34 cellular contexts compared by ENCODE assay signal in the genomic region with DNA sequence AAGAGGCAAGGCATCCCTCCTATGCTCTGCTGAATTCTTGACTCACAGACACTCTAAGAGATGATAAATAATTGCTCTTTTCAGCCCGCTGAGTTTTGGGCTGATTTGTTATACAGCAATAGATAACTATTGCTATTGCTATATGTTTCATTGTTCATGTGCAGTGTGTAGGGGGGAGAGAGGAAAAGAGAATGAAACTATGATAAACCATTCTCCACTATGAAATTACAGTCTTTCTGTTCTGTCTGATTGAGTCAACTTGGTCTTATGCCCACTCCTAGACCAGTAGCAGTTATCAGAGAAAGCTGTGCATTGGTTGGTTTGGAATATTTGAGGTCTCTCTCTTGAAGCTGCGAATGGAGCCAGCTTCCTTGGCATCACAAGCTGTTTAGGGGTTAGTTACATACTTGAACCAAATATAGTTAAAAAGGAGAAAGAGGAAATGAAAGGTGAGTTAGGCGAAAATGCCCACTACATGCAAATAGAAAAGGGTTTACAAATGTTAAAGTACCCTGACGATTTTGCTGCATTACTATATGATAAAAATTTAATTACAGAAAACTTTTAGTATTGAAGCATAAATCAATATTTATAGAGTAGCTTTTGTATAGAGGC.
"Had no signal": no experiment of that assay in that cellular context is flagged by ENCODE, and none has a peak within 500 bp of the region (broad histone marks: within the 10 kb centered on the region; RNA-seq: fewer than 3 reads in every experiment).

No MANE protein-coding gene starts in this region.

- H3K4me3 Mint-ChIP-seq: activated B cell treated with CpG ODN at 0.5 μM for 24 hours; activated CD4-positive, alpha-beta memory T cell treated with anti-CD3 and anti-CD28 coated beads for 36 hours; activated CD4-positive, alpha-beta T cell treated with anti-CD3 and anti-CD28 coated beads, Interleukin-2, amount 10 ng/mL, durations not matched to agents 24 days and 14 days; activated CD8-positive, alpha-beta T cell treated with anti-CD3 and anti-CD28 coated beads for 36 hours; activated naive CD4-positive, alpha-beta T cell treated with anti-CD3 and anti-CD28 coated beads, Interleukin-2, amount 10 ng/mL, durations not matched to agents 7 days and 5 days; activated naive CD4-positive, alpha-beta T cell treated with anti-CD3 and anti-CD28 coated beads, Interleukin-2, amount 50 U/mL, for 24 hours; activated naive CD8-positive, alpha-beta T cell; activated naive CD8-positive, alpha-beta T cell treated with anti-CD3 and anti-CD28 coated beads, Interleukin-2, amount 10 ng/mL, durations not matched to agents 7 days and 5 days; activated naive CD8-positive, alpha-beta T cell treated with anti-CD3 and anti-CD28 coated beads, Interleukin-2, amount 50 U/mL, for 24 hours; activated T-cell treated with anti-CD3 and anti-CD28 coated beads, Interleukin-2, amount 50 U/mL, for 24 hours; T-helper 1 cell treated with Interleukin-12 subunit alpha and Interleukin-12 subunit beta and Interleukin-4 antibody, amounts not matched to agents 30 μg/mL and 1 μg/mL, for 36 hours; T-helper 2 cell treated with Interferon-gamma antibody and Interleukin-4, amounts not matched to agents 5 μg/mL and 100 μg/mL, for 36 hours had no signal

- H3K27me3 ChIP-seq: ascending aorta, body of pancreas, brain microvascular endothelial cell, breast epithelium had no signal

- FAIRE-seq: colon, TTC549 had no signal

- H3K27ac Mint-ChIP-seq: activated B cell treated with CpG ODN at 0.5 μM for 24 hours; activated CD4-positive, alpha-beta memory T cell treated with anti-CD3 and anti-CD28 coated beads for 36 hours; activated CD4-positive, alpha-beta T cell treated with anti-CD3 and anti-CD28 coated beads, Interleukin-2, amount 10 ng/mL, durations not matched to agents 24 days and 14 days; activated CD8-positive, alpha-beta T cell treated with anti-CD3 and anti-CD28 coated beads for 36 hours; activated naive CD4-positive, alpha-beta T cell treated with anti-CD3 and anti-CD28 coated beads, Interleukin-2, amount 10 ng/mL, durations not matched to agents 7 days and 5 days; activated naive CD4-positive, alpha-beta T cell treated with anti-CD3 and anti-CD28 coated beads, Interleukin-2, amount 50 U/mL, for 24 hours; activated naive CD8-positive, alpha-beta T cell; activated naive CD8-positive, alpha-beta T cell treated with anti-CD3 and anti-CD28 coated beads, Interleukin-2, amount 10 ng/mL, durations not matched to agents 7 days and 5 days; activated naive CD8-positive, alpha-beta T cell treated with anti-CD3 and anti-CD28 coated beads, Interleukin-2, amount 50 U/mL, for 24 hours; activated T-cell treated with anti-CD3 and anti-CD28 coated beads, Interleukin-2, amount 50 U/mL, for 24 hours; activated T-helper 2 cell treated with anti-CD3 and anti-CD28 coated beads, Interferon-gamma antibody, Interleukin-2, Interleukin-4, amounts not matched to agents 10 μg/mL and 5 μg/mL and 100 μg/mL, durations not matched to agents 14 hours and 24 hours and 36 hours; T-helper 1 cell treated with Interleukin-12 subunit alpha and Interleukin-12 subunit beta and Interleukin-4 antibody, amounts not matched to agents 30 μg/mL and 1 μg/mL, for 36 hours; T-helper 2 cell treated with Interferon-gamma antibody and Interleukin-4, amounts not matched to agents 5 μg/mL and 100 μg/mL, for 36 hours had no signal

- H3K36me3 Mint-ChIP-seq: activated CD4-positive, alpha-beta memory T cell treated with anti-CD3 and anti-CD28 coated beads for 36 hours; activated naive CD4-positive, alpha-beta T cell treated with anti-CD3 and anti-CD28 coated beads, Interleukin-2, amount 10 ng/mL, durations not matched to agents 7 days and 5 days; activated naive CD4-positive, alpha-beta T cell treated with anti-CD3 and anti-CD28 coated beads, Interleukin-2, amount 50 U/mL, for 24 hours; activated naive CD8-positive, alpha-beta T cell; activated naive CD8-positive, alpha-beta T cell treated with anti-CD3 and anti-CD28 coated beads, Interleukin-2, amount 10 ng/mL, durations not matched to agents 7 days and 5 days had no signal

- H3K36me3 ChIP-seq: ascending aorta, brain microvascular endothelial cell, breast epithelium had no signal

- ATAC-seq: activated CD8-positive, alpha-beta T cell treated with anti-CD3 and anti-CD28 coated beads for 36 hours; activated naive CD8-positive, alpha-beta T cell treated with anti-CD3 and anti-CD28 coated beads, Interleukin-2, amount 50 U/mL, for 24 hours; body of pancreas had no signal

- H3K4me1 ChIP-seq: ascending aorta, body of pancreas, breast epithelium had no signal

- H3K27ac ChIP-seq: ascending aorta, body of pancreas, brain microvascular endothelial cell, breast epithelium, VCaP had no signal

- H3K9me3 Mint-ChIP-seq: activated B cell treated with CpG ODN at 0.5 μM for 24 hours; activated CD4-positive, alpha-beta memory T cell treated with anti-CD3 and anti-CD28 coated beads for 36 hours; activated CD4-positive, alpha-beta T cell treated with anti-CD3 and anti-CD28 coated beads, Interleukin-2, amount 10 ng/mL, durations not matched to agents 24 days and 14 days; activated CD8-positive, alpha-beta T cell treated with anti-CD3 and anti-CD28 coated beads for 36 hours; activated naive CD4-positive, alpha-beta T cell treated with anti-CD3 and anti-CD28 coated beads, Interleukin-2, amount 10 ng/mL, durations not matched to agents 7 days and 5 days; activated naive CD8-positive, alpha-beta T cell treated with anti-CD3 and anti-CD28 coated beads, Interleukin-2, amount 10 ng/mL, durations not matched to agents 7 days and 5 days; activated naive CD8-positive, alpha-beta T cell treated with anti-CD3 and anti-CD28 coated beads, Interleukin-2, amount 50 U/mL, for 24 hours; activated T-cell treated with anti-CD3 and anti-CD28 coated beads, Interleukin-2, amount 50 U/mL, for 24 hours; activated T-helper 2 cell treated with anti-CD3 and anti-CD28 coated beads, Interferon-gamma antibody, Interleukin-2, Interleukin-4, amounts not matched to agents 10 μg/mL and 5 μg/mL and 100 μg/mL, durations not matched to agents 14 hours and 24 hours and 36 hours; T-helper 1 cell treated with Interleukin-12 subunit alpha and Interleukin-12 subunit beta and Interleukin-4 antibody, amounts not matched to agents 30 μg/mL and 1 μg/mL, for 36 hours; T-helper 2 cell treated with Interferon-gamma antibody and Interleukin-4, amounts not matched to agents 5 μg/mL and 100 μg/mL, for 36 hours had no signal

- H3K4me3 ChIP-seq: ascending aorta, body of pancreas, breast epithelium had no signal

- H3K27me3 Mint-ChIP-seq: activated naive CD4-positive, alpha-beta T cell treated with anti-CD3 and anti-CD28 coated beads, Interleukin-2, amount 10 ng/mL, durations not matched to agents 7 days and 5 days had no signal

- H3K4me1 Mint-ChIP-seq: activated B cell treated with CpG ODN at 0.5 μM for 24 hours; activated CD4-positive, alpha-beta T cell treated with anti-CD3 and anti-CD28 coated beads, Interleukin-2, amount 10 ng/mL, durations not matched to agents 24 days and 14 days; activated naive CD4-positive, alpha-beta T cell treated with anti-CD3 and anti-CD28 coated beads, Interleukin-2, amount 10 ng/mL, durations not matched to agents 7 days and 5 days; activated naive CD4-positive, alpha-beta T cell treated with anti-CD3 and anti-CD28 coated beads, Interleukin-2, amount 50 U/mL, for 24 hours; activated naive CD8-positive, alpha-beta T cell treated with anti-CD3 and anti-CD28 coated beads, Interleukin-2, amount 10 ng/mL, durations not matched to agents 7 days and 5 days; activated naive CD8-positive, alpha-beta T cell treated with anti-CD3 and anti-CD28 coated beads, Interleukin-2, amount 50 U/mL, for 24 hours had no signal

- DNase-seq: activated B cell treated with CpG ODN at 0.5 μM for 24 hours; activated CD4-positive, alpha-beta memory T cell treated with anti-CD3 and anti-CD28 coated beads for 36 hours; activated CD4-positive, alpha-beta T cell treated with anti-CD3 and anti-CD28 coated beads for 4 hours; activated CD4-positive, alpha-beta T cell treated with anti-CD3 and anti-CD28 coated beads, Interleukin-2, amount 10 ng/mL, durations not matched to agents 24 days and 14 days; activated CD4-positive, alpha-beta T cell treated with anti-CD3 and anti-CD28 coated beads, Interleukin-2, amount 50 U/mL, for 1 hour; activated CD4-positive, alpha-beta T cell treated with anti-CD3 and anti-CD28 coated beads, Interleukin-2, amount 50 U/mL, for 4 hours; activated CD4-positive, CD25-positive, alpha-beta regulatory T cell treated with anti-CD3 and anti-CD28 coated beads, Interleukin-2, amount 50 U/mL, for 72 hours; activated CD8-positive, alpha-beta memory T cell treated with anti-CD3 and anti-CD28 coated beads, Interleukin-2, amount 50 U/mL, for 48 hours; activated CD8-positive, alpha-beta T cell treated with anti-CD3 and anti-CD28 coated beads for 36 hours; activated effector memory CD4-positive, alpha-beta T cell treated with Interleukin-2 at 50 U/mL for 16 hours; activated gamma-delta T cell; activated naive CD4-positive, alpha-beta T cell treated with anti-CD3 and anti-CD28 coated beads, Interleukin-2, amount 10 ng/mL, durations not matched to agents 7 days and 5 days; activated naive CD4-positive, alpha-beta T cell treated with Interleukin-2 at 50 U/mL for 16 hours; activated naive CD8-positive, alpha-beta T cell treated with anti-CD3 and anti-CD28 coated beads, Interleukin-2, amount 10 ng/mL, durations not matched to agents 7 days and 5 days; activated naive CD8-positive, alpha-beta T cell treated with anti-CD3 and anti-CD28 coated beads, Interleukin-2, amount 50 U/mL, for 24 hours; activated T-cell treated with anti-CD3 and anti-CD28 coated beads, Interleukin-2, amount 50 U/mL, for 24 hours; activated T-cell treated with anti-CD3 and anti-CD28 coated beads, Interleukin-2, amount 50 U/mL, for 48 hours; amygdala; anterior cingulate cortex; body of pancreas; brain microvascular endothelial cell; central memory CD4-positive, alpha-beta T cell; T-helper 2 cell; T-helper 9 cell had no signal

- H3K9me3 ChIP-seq: ascending aorta, body of pancreas, breast epithelium had no signal
